ENCODE assay signal across 20 cellular contexts in the genomic region with DNA sequence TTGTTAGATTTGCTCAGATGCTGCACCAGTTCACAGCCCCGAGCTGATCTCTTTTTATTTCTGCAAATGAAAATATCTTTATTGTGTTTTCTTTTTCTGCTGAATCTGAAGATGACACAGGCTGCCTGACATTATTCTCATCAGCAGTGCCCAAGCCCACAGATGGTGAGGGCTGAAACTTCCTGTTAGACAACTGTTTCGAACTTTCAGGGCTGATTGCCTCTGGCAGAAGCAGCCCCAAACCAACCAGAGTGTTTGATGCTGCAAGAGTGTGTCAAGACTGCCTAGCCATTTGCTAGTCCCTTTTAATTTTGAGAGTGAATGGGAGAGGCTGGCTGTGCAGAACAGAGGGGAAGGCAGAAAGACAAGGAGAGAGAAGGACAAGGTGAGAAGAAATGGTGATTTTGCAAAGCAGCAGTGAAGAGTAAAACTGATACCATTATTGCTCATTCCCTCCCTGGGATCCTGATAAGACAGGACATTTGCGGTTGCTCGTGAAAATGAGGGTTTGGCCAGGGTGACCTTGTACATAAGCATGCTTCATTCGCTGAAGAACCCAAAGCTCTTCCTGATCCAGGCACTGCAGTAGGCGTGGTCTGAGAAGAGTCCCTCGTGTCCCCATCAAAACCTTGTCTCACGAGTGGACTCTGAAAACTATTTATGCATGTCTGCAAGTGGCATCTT.
DNase-seq lines count a peak whose midpoint lies in the region; ATAC-seq, FAIRE-seq and TF ChIP-seq lines count a peak whose summit lies in the region.
"Had no signal": no experiment of that assay in that cellular context is flagged by ENCODE, and none has a peak within 500 bp of the region (broad histone marks: within the 10 kb centered on the region; RNA-seq: fewer than 3 reads in every experiment).

No MANE protein-coding gene starts in this region.

- TF ChIP-seq CTCF in GM12878 (IDR thresholded peaks at IDR 0.05 in 2 of 3, conservative IDR thresholded peaks at IDR 0.05 in 1 of 3; ENCODE audit: control insufficient read depth in 2 of 3, extremely low read depth in 1 of 3, insufficient read depth in 1 of 3, low read depth in 3 of 3, low read length in 3 of 3), result no peak
- no peak for TF ChIP-seq CTCF in right atrium auricular region (IDR thresholded peaks at IDR 0.05)

- CTCF ChIA-PET in GM12878 (lab: Yijun Ruan, JAX), result no interaction called here

- POLR2A ChIA-PET in GM12878 (lab: Charles Lee), result no interaction called here

- SMC1A ChIA-PET in GM12878 (lab: Charles Lee; ENCODE audit: uncharacterized antibody, unreplicated experiment), result no interaction called here

- H3K4me3 ChIP-seq in GM12878 (no peak overlapping the region), right atrium auricular region (no peak overlapping the region)

- no peak for FAIRE-seq in GM12878 (lab: Jason Lieb, UNC)

- no TSS peak for BruUV-seq in GM12878 (replicated peaks; lab: Mats Ljungman, UMichigan)

- no peak for TF ChIP-seq POLR2A in GM12878 (IDR thresholded peaks at IDR 0.05; ENCODE audit: low read depth, low read length)

- H3K79me2 ChIP-seq in GM12878 (ENCODE audit: control insufficient read depth, insufficient read depth, low read length), result no peaks in the 10 kb centered on the region

- H3K36me3 ChIP-seq in GM12878 (ENCODE audit: control insufficient read depth in 2 of 2, insufficient read depth in 2 of 2, low read length in 1 of 2) (no peaks in the 10 kb centered on the region), right atrium auricular region (no peaks in the 10 kb centered on the region)

- DNase-seq in Ammon's horn (ENCODE audit: low spot score) (peak; percentile 3), GM12878 (ENCODE audit: low read depth, low spot score) (peak; percentile 8), right atrium auricular region (ENCODE audit: low spot score) (no peak), EL (no peak), NCI-H187 (lab: John Stamatoyannopoulos, UW) (no peak)
- DNase-seq in stimulated activated CD4-positive, alpha-beta T cell treated with anti-CD3 and anti-CD28 coated beads, Interleukin-1b, Interleukin-23, amount 100 ng/mL, for 48 hours, result no peak
- DNase-seq: 8988T, C1 segment of cervical spinal cord, DND-41, GDM1, H7, KG1, NCI-H1436, NCI-H2081 treated with DMSO at 0.1 percent for 48 hours, NCI-H2227 treated with DMSO at 0.1 percent for 48 hours, NCI-H524 had no signal

- H3K4me1 ChIP-seq in GM12878 (ENCODE audit: control insufficient read depth, insufficient read depth, low read length) (no peaks in the 10 kb centered on the region), right atrium auricular region (no peaks in the 10 kb centered on the region)

- H3K27ac ChIP-seq in GM12878 (ENCODE audit: control insufficient read depth, insufficient read depth), result no peak overlapping the region
- no peak overlapping the region for H3K27ac ChIP-seq in right atrium auricular region

- H3K9ac ChIP-seq in GM12878 (ENCODE audit: control insufficient read depth, insufficient read depth, low read length), result no peak overlapping the region

- no peaks in the 10 kb centered on the region for H4K20me1 ChIP-seq in GM12878 (ENCODE audit: control insufficient read depth, insufficient read depth)

- intact Hi-C loops in GM12878 (cut with micrococcal nuclease; ENCODE audit: unreplicated experiment), result no loop called here

- H3K4me2 ChIP-seq in GM12878 (ENCODE audit: control insufficient read depth, insufficient read depth), result no peak overlapping the region

- TF ChIP-seq RAD21 in GM12878 (IDR thresholded peaks at IDR 0.05; ENCODE audit: insufficient read depth, low read depth, low read length), result no peak

- no peak for TF ChIP-seq EP300 in GM12878 (IDR thresholded peaks at IDR 0.05; ENCODE audit: borderline replicate concordance in 1 of 2, control insufficient read depth in 1 of 2, low read depth in 2 of 2, low read length in 2 of 2)

- WGBS in GM12878 (ENCODE audit: insufficient coverage, insufficient replicate concordance, low lambda C conversion rate, missing lambda C conversion rate), result under 1% methylated on average over 8 of the region's 8 CpGs

- RAD21 ChIA-PET in GM12878 (lab: Charles Lee; ENCODE audit: unreplicated experiment), result no interaction called here

- in situ Hi-C loops in GM12878 (cut with MboI), result no loop called here

- no peaks in the 10 kb centered on the region for H3K9me3 ChIP-seq in GM12878 (replicated peaks; ENCODE audit: control insufficient read depth, insufficient read depth, low read length)
- no peaks in the 10 kb centered on the region for H3K9me3 ChIP-seq in right atrium auricular region

- H3K27me3 ChIP-seq in GM12878 (replicated peaks in 1 of 2; ENCODE audit: control insufficient read depth in 2 of 2, insufficient read depth in 2 of 2, low read length in 1 of 2), result no peaks in the 10 kb centered on the region
- no peaks in the 10 kb centered on the region for H3K27me3 ChIP-seq in right atrium auricular region

- H2AFZ ChIP-seq in GM12878 (ENCODE audit: control insufficient read depth, low read depth, low read length), result no peak overlapping the region

- ATAC-seq in GM18907 (IDR thresholded peaks at IDR 0.05; ENCODE audit: unreplicated experiment) (peak; percentile 60), HG02610 (IDR thresholded peaks at IDR 0.05; ENCODE audit: unreplicated experiment) (peak; percentile 63), GM12878 (no peak)
- ATAC-seq: Panc1, Right ventricle myocardium inferior had no signal

TF ChIP-seq in GM12878, 131 proteins besides CTCF, POLR2A, EP300 and RAD21:
- TF ChIP-seq RB1 (IDR thresholded peaks at IDR 0.05; ENCODE audit: borderline replicate concordance) (no peak), RUNX3 (IDR thresholded peaks at IDR 0.05; ENCODE audit: low read length) (peak; percentile 11; the same call in 1 of the 2 replicates)

Comparison
In these comparisons a context has a peak if more than half of its experiments do, and no peak if none do; other contexts are left out.
1. DNase-seq: peak in Ammon's horn (single experiment) and GM12878 (single experiment); none in right atrium auricular region (single experiment), stimulated activated CD4-positive, alpha-beta T cell treated with anti-CD3 and anti-CD28 coated beads, Interleukin-1b, Interleukin-23, amount 100 ng/mL, for 48 hours (single experiment), EL (single experiment) and NCI-H187 (0 of 2).